1 cellular context compared by ENCODE assay signal in genomic region chr7:64873517-64873916, GRCh38.
TF ChIP-seq lines count a peak whose summit lies in the region.

No MANE protein-coding gene starts in this region.

TF ChIP-seq in SK-N-SH, 30 proteins besides CTCF, POLR2A, EP300 and RAD21 (continued from another document):
- TF ChIP-seq, protein P1, sequence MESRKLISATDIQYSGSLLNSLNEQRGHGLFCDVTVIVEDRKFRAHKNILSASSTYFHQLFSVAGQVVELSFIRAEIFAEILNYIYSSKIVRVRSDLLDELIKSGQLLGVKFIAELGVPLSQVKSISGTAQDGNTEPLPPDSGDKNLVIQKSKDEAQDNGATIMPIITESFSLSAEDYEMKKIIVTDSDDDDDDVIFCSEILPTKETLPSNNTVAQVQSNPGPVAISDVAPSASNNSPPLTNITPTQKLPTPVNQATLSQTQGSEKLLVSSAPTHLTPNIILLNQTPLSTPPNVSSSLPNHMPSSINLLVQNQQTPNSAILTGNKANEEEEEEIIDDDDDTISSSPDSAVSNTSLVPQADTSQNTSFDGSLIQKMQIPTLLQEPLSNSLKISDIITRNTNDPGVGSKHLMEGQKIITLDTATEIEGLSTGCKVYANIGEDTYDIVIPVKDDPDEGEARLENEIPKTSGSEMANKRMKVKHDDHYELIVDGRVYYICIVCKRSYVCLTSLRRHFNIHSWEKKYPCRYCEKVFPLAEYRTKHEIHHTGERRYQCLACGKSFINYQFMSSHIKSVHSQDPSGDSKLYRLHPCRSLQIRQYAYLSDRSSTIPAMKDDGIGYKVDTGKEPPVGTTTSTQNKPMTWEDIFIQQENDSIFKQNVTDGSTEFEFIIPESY (IDR thresholded peaks at IDR 0.05; ENCODE audit: borderline replicate concordance, low read depth): no peak
- no peak for TF ChIP-seq FOSL2 (IDR thresholded peaks at IDR 0.05; ENCODE audit: borderline replicate concordance, low read depth)
- no peak for TF ChIP-seq USF1 (IDR thresholded peaks at IDR 0.05; ENCODE audit: borderline replicate concordance, low read depth)
- no peak for TF ChIP-seq SMC3 (IDR thresholded peaks at IDR 0.05; ENCODE audit: low read depth, low read length)
- TF ChIP-seq JUND (IDR thresholded peaks at IDR 0.05): no peak
- TF ChIP-seq YY1 (IDR thresholded peaks at IDR 0.05; ENCODE audit: low read depth): no peak
- TF ChIP-seq TEAD4 (IDR thresholded peaks at IDR 0.05; ENCODE audit: borderline replicate concordance, insufficient read depth): no peak
- TF ChIP-seq PBX3 (IDR thresholded peaks at IDR 0.05): no peak
- TF ChIP-seq, protein P2, sequence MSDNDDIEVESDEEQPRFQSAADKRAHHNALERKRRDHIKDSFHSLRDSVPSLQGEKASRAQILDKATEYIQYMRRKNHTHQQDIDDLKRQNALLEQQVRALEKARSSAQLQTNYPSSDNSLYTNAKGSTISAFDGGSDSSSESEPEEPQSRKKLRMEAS (IDR thresholded peaks at IDR 0.05; ENCODE audit: low read depth): no peak
